Comparison of ENCODE assay signal across 1 cellular context in genomic region chr14:103680491-103681231, GRCh38.
TF ChIP-seq lines count a peak whose summit lies in the region.

No MANE protein-coding gene starts in this region.

TF ChIP-seq in GM12878, 131 proteins besides CTCF, POLR2A, EP300 and RAD21:
- no peak for TF ChIP-seq ZNF217 (IDR thresholded peaks at IDR 0.05)
- TF ChIP-seq E2F8 (IDR thresholded peaks at IDR 0.05; ENCODE audit: low read depth, partially characterized antibody): no peak
- TF ChIP-seq ZBED1 (IDR thresholded peaks at IDR 0.05; ENCODE audit: borderline replicate concordance): no peak
- TF ChIP-seq, protein P1, sequence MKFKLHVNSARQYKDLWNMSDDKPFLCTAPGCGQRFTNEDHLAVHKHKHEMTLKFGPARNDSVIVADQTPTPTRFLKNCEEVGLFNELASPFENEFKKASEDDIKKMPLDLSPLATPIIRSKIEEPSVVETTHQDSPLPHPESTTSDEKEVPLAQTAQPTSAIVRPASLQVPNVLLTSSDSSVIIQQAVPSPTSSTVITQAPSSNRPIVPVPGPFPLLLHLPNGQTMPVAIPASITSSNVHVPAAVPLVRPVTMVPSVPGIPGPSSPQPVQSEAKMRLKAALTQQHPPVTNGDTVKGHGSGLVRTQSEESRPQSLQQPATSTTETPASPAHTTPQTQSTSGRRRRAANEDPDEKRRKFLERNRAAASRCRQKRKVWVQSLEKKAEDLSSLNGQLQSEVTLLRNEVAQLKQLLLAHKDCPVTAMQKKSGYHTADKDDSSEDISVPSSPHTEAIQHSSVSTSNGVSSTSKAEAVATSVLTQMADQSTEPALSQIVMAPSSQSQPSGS (IDR thresholded peaks at IDR 0.05; ENCODE audit: low read length): no peak
- no peak for TF ChIP-seq FOS (IDR thresholded peaks at IDR 0.05; ENCODE audit: borderline replicate concordance, extremely low read depth, insufficient read length)
- no peak for TF ChIP-seq USF1 (IDR thresholded peaks at IDR 0.05; ENCODE audit: borderline replicate concordance, extremely low read length, insufficient read depth, low read depth, low read length)
- no peak for TF ChIP-seq SPI1 (IDR thresholded peaks at IDR 0.05; ENCODE audit: borderline replicate concordance, insufficient read depth, low read depth, low read length)
- TF ChIP-seq JUNB (IDR thresholded peaks at IDR 0.05): no peak
- TF ChIP-seq RAD51 (IDR thresholded peaks at IDR 0.05): no peak
- TF ChIP-seq SIX5 (IDR thresholded peaks at IDR 0.05; ENCODE audit: low read depth, low read length, severe bottlenecking): no peak
- no peak for TF ChIP-seq POLR2AphosphoS5 (IDR thresholded peaks at IDR 0.05; ENCODE audit: low read length)
- no peak for TF ChIP-seq SMAD1 (IDR thresholded peaks at IDR 0.05; ENCODE audit: low read depth, partially characterized antibody)
